Comparison of ENCODE assay signal across 1 cellular context in genomic region chr9:5441043-5441442, GRCh38.
TF ChIP-seq lines count a peak whose summit lies in the region.

No MANE protein-coding gene starts in this region.

TF ChIP-seq in K562, 482 proteins besides CTCF, POLR2A, EP300 and RAD21:
- TF ChIP-seq FOSL1 (tag; conservative IDR thresholded peaks at IDR 0.05) (peak; percentile 35), XRCC5 (IDR thresholded peaks at IDR 0.05; ENCODE audit: low read depth, low read length) (no peak), BRCA1 (IDR thresholded peaks at IDR 0.05) (no peak), BRCA1 (CRISPR knock-in tag; IDR thresholded peaks at IDR 0.05) (no peak), TRIM28 (IDR thresholded peaks at IDR 0.05) (no peak), ZBTB34 (CRISPR knock-in tag; IDR thresholded peaks at IDR 0.05) (no peak), IRF9 (tag; IDR thresholded peaks at IDR 0.05) (no peak), PCBP1 (IDR thresholded peaks at IDR 0.05; ENCODE audit: low read depth, low read length, poor library complexity, severe bottlenecking) (no peak), ATF3 (IDR thresholded peaks at IDR 0.05) (peak; percentile 52; the same call in 1 of the 2 replicates), ATF3 (CRISPR knock-in tag; conservative IDR thresholded peaks at IDR 0.05) (no peak)
